ENCODE assay signal across 1 cellular context in the genomic region with DNA sequence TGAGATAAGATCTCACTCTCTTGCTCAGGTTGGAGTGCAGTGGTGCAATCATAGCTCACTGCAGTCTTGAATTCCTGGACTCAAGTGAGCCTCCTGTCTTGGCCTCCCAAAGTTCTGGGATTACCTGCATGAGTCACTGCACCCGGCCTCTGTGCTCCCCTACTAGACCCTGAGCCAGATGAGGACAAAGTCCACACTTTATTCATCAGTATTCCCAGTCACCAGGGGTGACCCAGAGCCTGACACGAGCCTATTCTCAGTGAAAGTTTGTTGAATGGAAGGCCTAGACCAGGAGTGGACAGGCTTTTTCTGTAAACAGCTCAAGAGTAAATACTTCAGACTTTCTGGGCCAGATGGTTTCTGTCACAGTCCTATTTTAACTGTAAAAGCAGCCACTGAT.
TF ChIP-seq lines count a peak whose summit lies in the region.

No MANE protein-coding gene starts in this region.

TF ChIP-seq in HepG2, 621 proteins besides CTCF, POLR2A, EP300 and RAD21 (continued from another document and continues in another):
- TF ChIP-seq SRSF9 (IDR thresholded peaks at IDR 0.05; ENCODE audit: borderline replicate concordance, insufficient read depth, low read depth, low read length, poor library complexity, severe bottlenecking) = no peak
- no peak for TF ChIP-seq XBP1 (CRISPR knock-in tag; IDR thresholded peaks at IDR 0.05)
- no peak for TF ChIP-seq ZSCAN21 (CRISPR knock-in tag; IDR thresholded peaks at IDR 0.05; ENCODE audit: borderline replicate concordance)
- no peak for TF ChIP-seq ZNF724P (CRISPR knock-in tag; IDR thresholded peaks at IDR 0.05; ENCODE audit: borderline replicate concordance)
- no peak for TF ChIP-seq NR2C2 (CRISPR knock-in tag; IDR thresholded peaks at IDR 0.05; ENCODE audit: borderline replicate concordance)
- no peak for TF ChIP-seq MXD4 (CRISPR knock-in tag; IDR thresholded peaks at IDR 0.05)
- TF ChIP-seq RARG (CRISPR knock-in tag; IDR thresholded peaks at IDR 0.05; ENCODE audit: low read depth) = no peak
- TF ChIP-seq KMT2A (CRISPR knock-in tag; IDR thresholded peaks at IDR 0.05) = no peak
- no peak for TF ChIP-seq ATM (IDR thresholded peaks at IDR 0.05; ENCODE audit: borderline replicate concordance)
- no peak for TF ChIP-seq ZNF329 (CRISPR knock-in tag; IDR thresholded peaks at IDR 0.05; ENCODE audit: low read depth)
- 0 out of 2 replicates have a peak, but pooled peaks have one; percentile 14 for TF ChIP-seq MYC (CRISPR knock-in tag; IDR thresholded peaks at IDR 0.05; ENCODE audit: borderline replicate concordance)
- TF ChIP-seq KLF13 (CRISPR knock-in tag; IDR thresholded peaks at IDR 0.05) = no peak
- TF ChIP-seq ZNF615 (CRISPR knock-in tag; IDR thresholded peaks at IDR 0.05; ENCODE audit: borderline replicate concordance) = no peak
- TF ChIP-seq ZSCAN9 (CRISPR knock-in tag; IDR thresholded peaks at IDR 0.05; ENCODE audit: borderline replicate concordance) = no peak
- no peak for TF ChIP-seq BORCS8-MEF2B (CRISPR knock-in tag; IDR thresholded peaks at IDR 0.05)
- peak; percentile 49; the same call in 1 of the 3 replicates for TF ChIP-seq MXI1 (IDR thresholded peaks at IDR 0.05; ENCODE audit: borderline replicate concordance, low read depth, low read length)
- no peak for TF ChIP-seq CC2D1A (CRISPR knock-in tag; IDR thresholded peaks at IDR 0.05)
- TF ChIP-seq, protein P1, sequence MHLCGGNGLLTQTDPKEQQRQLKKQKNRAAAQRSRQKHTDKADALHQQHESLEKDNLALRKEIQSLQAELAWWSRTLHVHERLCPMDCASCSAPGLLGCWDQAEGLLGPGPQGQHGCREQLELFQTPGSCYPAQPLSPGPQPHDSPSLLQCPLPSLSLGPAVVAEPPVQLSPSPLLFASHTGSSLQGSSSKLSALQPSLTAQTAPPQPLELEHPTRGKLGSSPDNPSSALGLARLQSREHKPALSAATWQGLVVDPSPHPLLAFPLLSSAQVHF (CRISPR knock-in tag; IDR thresholded peaks at IDR 0.05) = no peak
- no peak for TF ChIP-seq ONECUT2 (CRISPR knock-in tag; IDR thresholded peaks at IDR 0.05)
- TF ChIP-seq KLF6 (CRISPR knock-in tag; IDR thresholded peaks at IDR 0.05) = no peak
- TF ChIP-seq, protein P2, sequence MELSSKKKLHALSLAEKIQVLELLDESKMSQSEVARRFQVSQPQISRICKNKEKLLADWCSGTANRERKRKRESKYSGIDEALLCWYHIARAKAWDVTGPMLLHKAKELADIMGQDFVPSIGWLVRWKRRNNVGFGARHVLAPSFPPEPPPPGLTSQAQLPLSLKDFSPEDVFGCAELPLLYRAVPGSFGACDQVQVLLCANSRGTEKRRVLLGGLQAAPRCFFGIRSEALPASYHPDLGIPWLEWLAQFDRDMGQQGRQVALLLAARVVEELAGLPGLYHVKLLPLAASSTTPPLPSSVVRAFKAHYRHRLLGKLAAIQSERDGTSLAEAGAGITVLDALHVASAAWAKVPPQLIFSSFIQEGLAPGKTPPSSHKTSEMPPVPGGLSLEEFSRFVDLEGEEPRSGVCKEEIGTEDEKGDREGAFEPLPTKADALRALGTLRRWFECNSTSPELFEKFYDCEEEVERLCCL (CRISPR knock-in tag; IDR thresholded peaks at IDR 0.05; ENCODE audit: borderline replicate concordance) = no peak
- 0 out of 2 replicates have a peak, but pooled peaks have one; percentile 49 for TF ChIP-seq BRCA1 (CRISPR knock-in tag; IDR thresholded peaks at IDR 0.05)
- TF ChIP-seq, protein P3, sequence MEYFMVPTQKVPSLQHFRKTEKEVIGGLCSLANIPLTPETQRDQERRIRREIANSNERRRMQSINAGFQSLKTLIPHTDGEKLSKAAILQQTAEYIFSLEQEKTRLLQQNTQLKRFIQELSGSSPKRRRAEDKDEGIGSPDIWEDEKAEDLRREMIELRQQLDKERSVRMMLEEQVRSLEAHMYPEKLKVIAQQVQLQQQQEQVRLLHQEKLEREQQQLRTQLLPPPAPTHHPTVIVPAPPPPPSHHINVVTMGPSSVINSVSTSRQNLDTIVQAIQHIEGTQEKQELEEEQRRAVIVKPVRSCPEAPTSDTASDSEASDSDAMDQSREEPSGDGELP (IDR thresholded peaks at IDR 0.05; ENCODE audit: borderline replicate concordance, low read depth) = peak; percentile 46; the same call in 1 of the 2 replicates
- TF ChIP-seq, protein P4, sequence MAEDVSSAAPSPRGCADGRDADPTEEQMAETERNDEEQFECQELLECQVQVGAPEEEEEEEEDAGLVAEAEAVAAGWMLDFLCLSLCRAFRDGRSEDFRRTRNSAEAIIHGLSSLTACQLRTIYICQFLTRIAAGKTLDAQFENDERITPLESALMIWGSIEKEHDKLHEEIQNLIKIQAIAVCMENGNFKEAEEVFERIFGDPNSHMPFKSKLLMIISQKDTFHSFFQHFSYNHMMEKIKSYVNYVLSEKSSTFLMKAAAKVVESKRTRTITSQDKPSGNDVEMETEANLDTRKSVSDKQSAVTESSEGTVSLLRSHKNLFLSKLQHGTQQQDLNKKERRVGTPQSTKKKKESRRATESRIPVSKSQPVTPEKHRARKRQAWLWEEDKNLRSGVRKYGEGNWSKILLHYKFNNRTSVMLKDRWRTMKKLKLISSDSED (CRISPR knock-in tag; IDR thresholded peaks at IDR 0.05) = no peak
- TF ChIP-seq, protein P5, sequence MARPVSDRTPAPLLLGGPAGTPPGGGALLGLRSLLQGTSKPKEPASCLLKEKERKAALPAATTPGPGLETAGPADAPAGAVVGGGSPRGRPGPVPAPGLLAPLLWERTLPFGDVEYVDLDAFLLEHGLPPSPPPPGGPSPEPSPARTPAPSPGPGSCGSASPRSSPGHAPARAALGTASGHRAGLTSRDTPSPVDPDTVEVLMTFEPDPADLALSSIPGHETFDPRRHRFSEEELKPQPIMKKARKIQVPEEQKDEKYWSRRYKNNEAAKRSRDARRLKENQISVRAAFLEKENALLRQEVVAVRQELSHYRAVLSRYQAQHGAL (CRISPR knock-in tag; IDR thresholded peaks at IDR 0.05; ENCODE audit: not compliant biosample characterization) = no peak
- TF ChIP-seq ZNF224 (CRISPR knock-in tag; IDR thresholded peaks at IDR 0.05) = no peak
- peak; percentile 91 for TF ChIP-seq GATAD2A (CRISPR knock-in tag; IDR thresholded peaks at IDR 0.05)
- TF ChIP-seq JUND (CRISPR knock-in tag; IDR thresholded peaks at IDR 0.05) = peak; percentile 88
- TF ChIP-seq ZNF629 (CRISPR knock-in tag; conservative IDR thresholded peaks at IDR 0.05) = peak; percentile 53
- TF ChIP-seq, protein P6, sequence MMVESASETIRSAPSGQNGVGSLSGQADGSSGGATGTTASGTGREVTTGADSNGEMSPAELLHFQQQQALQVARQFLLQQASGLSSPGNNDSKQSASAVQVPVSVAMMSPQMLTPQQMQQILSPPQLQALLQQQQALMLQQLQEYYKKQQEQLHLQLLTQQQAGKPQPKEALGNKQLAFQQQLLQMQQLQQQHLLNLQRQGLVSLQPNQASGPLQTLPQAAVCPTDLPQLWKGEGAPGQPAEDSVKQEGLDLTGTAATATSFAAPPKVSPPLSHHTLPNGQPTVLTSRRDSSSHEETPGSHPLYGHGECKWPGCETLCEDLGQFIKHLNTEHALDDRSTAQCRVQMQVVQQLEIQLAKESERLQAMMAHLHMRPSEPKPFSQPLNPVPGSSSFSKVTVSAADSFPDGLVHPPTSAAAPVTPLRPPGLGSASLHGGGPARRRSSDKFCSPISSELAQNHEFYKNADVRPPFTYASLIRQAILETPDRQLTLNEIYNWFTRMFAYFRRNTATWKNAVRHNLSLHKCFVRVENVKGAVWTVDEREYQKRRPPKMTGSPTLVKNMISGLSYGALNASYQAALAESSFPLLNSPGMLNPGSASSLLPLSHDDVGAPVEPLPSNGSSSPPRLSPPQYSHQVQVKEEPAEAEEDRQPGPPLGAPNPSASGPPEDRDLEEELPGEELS (CRISPR knock-in tag; IDR thresholded peaks at IDR 0.05) = peak; percentile 77
- TF ChIP-seq, protein P7, sequence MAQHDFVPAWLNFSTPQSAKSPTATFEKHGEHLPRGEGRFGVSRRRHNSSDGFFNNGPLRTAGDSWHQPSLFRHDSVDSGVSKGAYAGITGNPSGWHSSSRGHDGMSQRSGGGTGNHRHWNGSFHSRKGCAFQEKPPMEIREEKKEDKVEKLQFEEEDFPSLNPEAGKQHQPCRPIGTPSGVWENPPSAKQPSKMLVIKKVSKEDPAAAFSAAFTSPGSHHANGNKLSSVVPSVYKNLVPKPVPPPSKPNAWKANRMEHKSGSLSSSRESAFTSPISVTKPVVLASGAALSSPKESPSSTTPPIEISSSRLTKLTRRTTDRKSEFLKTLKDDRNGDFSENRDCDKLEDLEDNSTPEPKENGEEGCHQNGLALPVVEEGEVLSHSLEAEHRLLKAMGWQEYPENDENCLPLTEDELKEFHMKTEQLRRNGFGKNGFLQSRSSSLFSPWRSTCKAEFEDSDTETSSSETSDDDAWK (CRISPR knock-in tag; IDR thresholded peaks at IDR 0.05) = no peak
- no peak for TF ChIP-seq ZFP36L1 (CRISPR knock-in tag; IDR thresholded peaks at IDR 0.05)
- no peak for TF ChIP-seq ZNF530 (CRISPR knock-in tag; IDR thresholded peaks at IDR 0.05; ENCODE audit: low read depth)
- TF ChIP-seq, protein P8, sequence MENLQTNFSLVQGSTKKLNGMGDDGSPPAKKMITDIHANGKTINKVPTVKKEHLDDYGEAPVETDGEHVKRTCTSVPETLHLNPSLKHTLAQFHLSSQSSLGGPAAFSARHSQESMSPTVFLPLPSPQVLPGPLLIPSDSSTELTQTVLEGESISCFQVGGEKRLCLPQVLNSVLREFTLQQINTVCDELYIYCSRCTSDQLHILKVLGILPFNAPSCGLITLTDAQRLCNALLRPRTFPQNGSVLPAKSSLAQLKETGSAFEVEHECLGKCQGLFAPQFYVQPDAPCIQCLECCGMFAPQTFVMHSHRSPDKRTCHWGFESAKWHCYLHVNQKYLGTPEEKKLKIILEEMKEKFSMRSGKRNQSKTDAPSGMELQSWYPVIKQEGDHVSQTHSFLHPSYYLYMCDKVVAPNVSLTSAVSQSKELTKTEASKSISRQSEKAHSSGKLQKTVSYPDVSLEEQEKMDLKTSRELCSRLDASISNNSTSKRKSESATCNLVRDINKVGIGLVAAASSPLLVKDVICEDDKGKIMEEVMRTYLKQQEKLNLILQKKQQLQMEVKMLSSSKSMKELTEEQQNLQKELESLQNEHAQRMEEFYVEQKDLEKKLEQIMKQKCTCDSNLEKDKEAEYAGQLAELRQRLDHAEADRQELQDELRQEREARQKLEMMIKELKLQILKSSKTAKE (CRISPR knock-in tag; IDR thresholded peaks at IDR 0.05; ENCODE audit: borderline replicate concordance) = 0 out of 2 replicates have a peak, but pooled peaks have one; percentile 10
- TF ChIP-seq PCBP2 (optimal IDR thresholded peaks at IDR 0.05; ENCODE audit: low read depth, low read length, poor library complexity, severe bottlenecking) = no peak
- TF ChIP-seq XRCC5 (optimal IDR thresholded peaks at IDR 0.05; ENCODE audit: low read length) = peak; percentile 24
- no peak for TF ChIP-seq NFE2L2 (IDR thresholded peaks at IDR 0.05; ENCODE audit: low read length)
- TF ChIP-seq ZNF562 (CRISPR knock-in tag; IDR thresholded peaks at IDR 0.05; ENCODE audit: borderline replicate concordance) = no peak
- TF ChIP-seq ZNF230 (CRISPR knock-in tag; IDR thresholded peaks at IDR 0.05) = no peak
- no peak for TF ChIP-seq ZNF260 (CRISPR knock-in tag; IDR thresholded peaks at IDR 0.05; ENCODE audit: borderline replicate concordance, low read depth)
- TF ChIP-seq, protein P9, sequence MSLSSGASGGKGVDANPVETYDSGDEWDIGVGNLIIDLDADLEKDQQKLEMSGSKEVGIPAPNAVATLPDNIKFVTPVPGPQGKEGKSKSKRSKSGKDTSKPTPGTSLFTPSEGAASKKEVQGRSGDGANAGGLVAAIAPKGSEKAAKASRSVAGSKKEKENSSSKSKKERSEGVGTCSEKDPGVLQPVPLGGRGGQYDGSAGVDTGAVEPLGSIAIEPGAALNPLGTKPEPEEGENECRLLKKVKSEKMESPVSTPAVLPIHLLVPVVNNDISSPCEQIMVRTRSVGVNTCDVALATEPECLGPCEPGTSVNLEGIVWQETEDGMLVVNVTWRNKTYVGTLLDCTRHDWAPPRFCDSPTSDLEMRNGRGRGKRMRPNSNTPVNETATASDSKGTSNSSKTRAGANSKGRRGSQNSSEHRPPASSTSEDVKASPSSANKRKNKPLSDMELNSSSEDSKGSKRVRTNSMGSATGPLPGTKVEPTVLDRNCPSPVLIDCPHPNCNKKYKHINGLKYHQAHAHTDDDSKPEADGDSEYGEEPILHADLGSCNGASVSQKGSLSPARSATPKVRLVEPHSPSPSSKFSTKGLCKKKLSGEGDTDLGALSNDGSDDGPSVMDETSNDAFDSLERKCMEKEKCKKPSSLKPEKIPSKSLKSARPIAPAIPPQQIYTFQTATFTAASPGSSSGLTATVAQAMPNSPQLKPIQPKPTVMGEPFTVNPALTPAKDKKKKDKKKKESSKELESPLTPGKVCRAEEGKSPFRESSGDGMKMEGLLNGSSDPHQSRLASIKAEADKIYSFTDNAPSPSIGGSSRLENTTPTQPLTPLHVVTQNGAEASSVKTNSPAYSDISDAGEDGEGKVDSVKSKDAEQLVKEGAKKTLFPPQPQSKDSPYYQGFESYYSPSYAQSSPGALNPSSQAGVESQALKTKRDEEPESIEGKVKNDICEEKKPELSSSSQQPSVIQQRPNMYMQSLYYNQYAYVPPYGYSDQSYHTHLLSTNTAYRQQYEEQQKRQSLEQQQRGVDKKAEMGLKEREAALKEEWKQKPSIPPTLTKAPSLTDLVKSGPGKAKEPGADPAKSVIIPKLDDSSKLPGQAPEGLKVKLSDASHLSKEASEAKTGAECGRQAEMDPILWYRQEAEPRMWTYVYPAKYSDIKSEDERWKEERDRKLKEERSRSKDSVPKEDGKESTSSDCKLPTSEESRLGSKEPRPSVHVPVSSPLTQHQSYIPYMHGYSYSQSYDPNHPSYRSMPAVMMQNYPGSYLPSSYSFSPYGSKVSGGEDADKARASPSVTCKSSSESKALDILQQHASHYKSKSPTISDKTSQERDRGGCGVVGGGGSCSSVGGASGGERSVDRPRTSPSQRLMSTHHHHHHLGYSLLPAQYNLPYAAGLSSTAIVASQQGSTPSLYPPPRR (CRISPR knock-in tag; IDR thresholded peaks at IDR 0.05; ENCODE audit: borderline replicate concordance) = peak; percentile 53; the same call in 1 of the 2 replicates
- no peak for TF ChIP-seq ZNF383 (CRISPR knock-in tag; IDR thresholded peaks at IDR 0.05; ENCODE audit: borderline replicate concordance)
- peak; percentile 69; the same call in 1 of the 2 replicates for TF ChIP-seq JUN (CRISPR knock-in tag; IDR thresholded peaks at IDR 0.05)
- TF ChIP-seq, protein P10, sequence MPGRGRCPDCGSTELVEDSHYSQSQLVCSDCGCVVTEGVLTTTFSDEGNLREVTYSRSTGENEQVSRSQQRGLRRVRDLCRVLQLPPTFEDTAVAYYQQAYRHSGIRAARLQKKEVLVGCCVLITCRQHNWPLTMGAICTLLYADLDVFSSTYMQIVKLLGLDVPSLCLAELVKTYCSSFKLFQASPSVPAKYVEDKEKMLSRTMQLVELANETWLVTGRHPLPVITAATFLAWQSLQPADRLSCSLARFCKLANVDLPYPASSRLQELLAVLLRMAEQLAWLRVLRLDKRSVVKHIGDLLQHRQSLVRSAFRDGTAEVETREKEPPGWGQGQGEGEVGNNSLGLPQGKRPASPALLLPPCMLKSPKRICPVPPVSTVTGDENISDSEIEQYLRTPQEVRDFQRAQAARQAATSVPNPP (CRISPR knock-in tag; IDR thresholded peaks at IDR 0.05) = no peak
- TF ChIP-seq, protein P11, sequence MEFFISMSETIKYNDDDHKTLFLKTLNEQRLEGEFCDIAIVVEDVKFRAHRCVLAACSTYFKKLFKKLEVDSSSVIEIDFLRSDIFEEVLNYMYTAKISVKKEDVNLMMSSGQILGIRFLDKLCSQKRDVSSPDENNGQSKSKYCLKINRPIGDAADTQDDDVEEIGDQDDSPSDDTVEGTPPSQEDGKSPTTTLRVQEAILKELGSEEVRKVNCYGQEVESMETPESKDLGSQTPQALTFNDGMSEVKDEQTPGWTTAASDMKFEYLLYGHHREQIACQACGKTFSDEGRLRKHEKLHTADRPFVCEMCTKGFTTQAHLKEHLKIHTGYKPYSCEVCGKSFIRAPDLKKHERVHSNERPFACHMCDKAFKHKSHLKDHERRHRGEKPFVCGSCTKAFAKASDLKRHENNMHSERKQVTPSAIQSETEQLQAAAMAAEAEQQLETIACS (CRISPR knock-in tag; IDR thresholded peaks at IDR 0.05) = no peak
